Comparison of ENCODE assay signal across 8 cellular contexts in the genomic region with DNA sequence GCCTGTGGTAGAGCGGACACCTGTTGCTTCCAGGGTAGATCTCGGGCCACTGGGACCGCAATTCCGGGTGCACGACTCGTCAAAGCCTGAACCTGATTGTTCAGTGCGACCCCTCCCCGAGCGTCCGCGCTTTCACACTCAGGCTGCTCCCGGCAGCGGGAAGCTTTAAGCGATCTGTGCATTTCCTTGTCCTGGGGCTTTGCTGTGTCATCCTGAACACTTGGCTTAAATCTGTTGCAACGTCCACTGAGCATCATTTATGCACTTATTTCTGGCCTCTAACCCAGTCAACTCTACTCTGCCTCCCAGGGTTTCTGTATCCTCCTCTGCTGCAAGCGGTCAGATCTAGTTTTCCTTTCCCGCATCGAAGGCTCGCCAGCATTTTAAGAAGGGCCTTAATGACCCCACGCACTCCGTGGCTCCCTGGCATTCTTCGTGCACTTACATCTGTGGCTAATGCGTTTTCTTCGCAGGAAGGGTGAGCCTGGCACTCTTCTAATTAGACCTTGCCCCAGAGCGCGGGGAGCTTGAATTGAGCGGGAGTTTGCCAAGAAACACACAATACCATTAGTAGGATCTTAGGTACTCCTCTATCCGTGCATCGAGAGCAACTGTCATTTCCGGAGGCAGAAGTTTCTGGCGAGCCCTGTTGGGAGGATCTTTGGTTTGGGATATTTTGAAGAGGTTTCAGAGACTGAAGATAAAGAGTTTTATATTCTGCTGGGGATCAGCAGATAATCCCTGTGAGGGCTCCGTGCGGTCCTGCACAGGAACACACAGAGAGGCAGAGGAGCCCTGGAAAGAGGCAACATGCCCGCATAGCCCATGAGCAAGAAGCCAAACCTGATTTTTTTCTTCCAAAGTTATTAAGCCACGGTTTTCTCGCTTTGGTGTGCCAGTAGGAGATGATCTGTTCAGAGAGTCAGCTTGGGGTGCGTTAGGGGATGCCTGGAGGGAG. TPM values are rescaled to one million over a fixed set of nuclear protein-coding genes. Genes with fewer than 3 reads are reported as not detected.
DNase-seq lines count a peak whose midpoint lies in the region; ATAC-seq and TF ChIP-seq lines count a peak whose summit lies in the region.

No MANE protein-coding gene starts in this region.

- H3K9ac ChIP-seq in OCI-LY1 (ENCODE audit: low read length): no peak overlapping the region

- no peaks in the 10 kb centered on the region for H3F3A ChIP-seq in OCI-LY1 (ENCODE audit: insufficient read depth, low read length)

- H3K27ac ChIP-seq in OCI-LY1 (ENCODE audit: low read depth, low read length, poor library complexity, severe bottlenecking) (no peak overlapping the region), esophagus squamous epithelium (peak overlapping the region in 3 of 4 donors; percentile 17 to 65 (median 47))

- 15 to 33% methylated on average over 26 to 30 of the region's 37 CpGs for WGBS in esophagus squamous epithelium, 2 donors

- H3K27me3 Mint-ChIP-seq in nephron progenitor cell (ENCODE audit: low read depth, poor library complexity): peaks cover 49% of the 10 kb centered on the region

- no peaks in the 10 kb centered on the region for H3K27me3 ChIP-seq in OCI-LY1 (ENCODE audit: insufficient read depth, low read length)
- H3K27me3 ChIP-seq in esophagus squamous epithelium: peaks cover 0 to 32% (median 0%) of the 10 kb centered on the region in 4 donors

- no peak overlapping the region for H2AFZ ChIP-seq in OCI-LY1 (ENCODE audit: low read length)

- H3K4me1 ChIP-seq in OCI-LY1 (ENCODE audit: insufficient read depth, low read length, severe bottlenecking): no peaks in the 10 kb centered on the region
- peaks cover 4 to 25% (median 12%) of the 10 kb centered on the region in 3 donors for H3K4me1 ChIP-seq in esophagus squamous epithelium

- no peak overlapping the region for H3K27ac Mint-ChIP-seq in nephron progenitor cell

- H3K4me1 Mint-ChIP-seq in nephron progenitor cell: peaks cover 24% of the 10 kb centered on the region

- no peaks in the 10 kb centered on the region for H3K36me3 Mint-ChIP-seq in nephron progenitor cell (ENCODE audit: low read depth)

- H3K9me3 ChIP-seq in OCI-LY1 (ENCODE audit: low read length) (no peaks in the 10 kb centered on the region), esophagus squamous epithelium (no peaks in the 10 kb centered on the region)

- no peaks in the 10 kb centered on the region for H3K79me2 ChIP-seq in OCI-LY1 (ENCODE audit: insufficient read depth, low read length)

- no peaks in the 10 kb centered on the region for H4K20me1 ChIP-seq in OCI-LY1 (ENCODE audit: insufficient read depth, low read length)

- ATAC-seq in GM18907 (IDR thresholded peaks at IDR 0.05; ENCODE audit: unreplicated experiment) (peak; percentile 25), GM18868 (IDR thresholded peaks at IDR 0.05; ENCODE audit: unreplicated experiment) (no peak), GM21576 (IDR thresholded peaks at IDR 0.05; ENCODE audit: unreplicated experiment) (no peak)

- H3K4me3 ChIP-seq in OCI-LY1 (ENCODE audit: low read depth, low read length, poor library complexity, severe bottlenecking) (peak overlapping the region; percentile 43), esophagus squamous epithelium (peak overlapping the region; percentile 31 to 84 (median 58))

- TF ChIP-seq CTCF in OCI-LY1 (IDR thresholded peaks at IDR 0.05; ENCODE audit: low read length): no peak
- TF ChIP-seq CTCF in esophagus squamous epithelium (IDR thresholded peaks at IDR 0.05): no peak
- TF ChIP-seq CTCF in nephron progenitor cell (IDR thresholded peaks at IDR 0.05): no peak

- H3K4me2 ChIP-seq in OCI-LY1 (ENCODE audit: low read length): peak overlapping the region; percentile 40; the same call in 1 of the 2 replicates

- H3K9me2 ChIP-seq in OCI-LY1 (ENCODE audit: low read depth, low read length): no peaks in the 10 kb centered on the region

- intact Hi-C loops in esophagus squamous epithelium (cut with DNase I): no loop called here

- no peaks in the 10 kb centered on the region for H3K9me3 Mint-ChIP-seq in nephron progenitor cell

- no peak for TF ChIP-seq POLR2A in esophagus squamous epithelium (IDR thresholded peaks at IDR 0.05)

- no peaks in the 10 kb centered on the region for H3K36me3 ChIP-seq in OCI-LY1 (ENCODE audit: insufficient read depth, low read length)
- no peaks in the 10 kb centered on the region for H3K36me3 ChIP-seq in esophagus squamous epithelium

- DNase-seq in esophagus squamous epithelium (lab: John Stamatoyannopoulos, UW) (no peak), nephron progenitor cell (peak; percentile 8)
- no peak for DNase-seq in stimulated activated CD4-positive, alpha-beta T cell treated with anti-CD3 and anti-CD28 coated beads, Interleukin-2, amount 100 ng/mL, for 24 hours
- DNase-seq in stimulated activated CD4-positive, alpha-beta T cell treated with anti-CD3 and anti-CD28 coated beads, Interleukin-4, amount 100 ng/mL, for 1 hour: no peak

- peak overlapping the region; percentile 87 for H3K4me3 Mint-ChIP-seq in nephron progenitor cell

RNA-seq across cellular contexts. Expression of a gene that starts 0.7 kb away (rescaled TPM):
- 1 to 10 TPM in 1 of 4 donors, under 1 TPM in 3; 0.11 to 1.7 (median 0.30) TPM for total RNA-seq in esophagus squamous epithelium
